13 cellular contexts compared by ENCODE assay signal in genomic region chr21:37461494-37461893, GRCh38.
DNase-seq lines count a peak whose midpoint lies in the region; ATAC-seq and TF ChIP-seq lines count a peak whose summit lies in the region.
"Had no signal": no experiment of that assay in that cellular context is flagged by ENCODE, and none has a peak within 500 bp of the region (broad histone marks: within the 10 kb centered on the region; RNA-seq: fewer than 3 reads in every experiment).

No MANE protein-coding gene starts in this region.

- H3K4me3 ChIP-seq in AG10803 (ENCODE audit: low read length) (no peak overlapping the region), fibroblast of the aortic adventitia (ENCODE audit: low read depth, low read length) (no peak overlapping the region)

- H3K4me3 Mint-ChIP-seq in T-cell: peak overlapping the region; percentile 25 to 46 (median 35)
- H3K4me3 Mint-ChIP-seq: CD14-positive monocyte had no signal

- peaks cover 84 to 88% (median 87%) of the 10 kb centered on the region in 3 donors for H3K4me1 Mint-ChIP-seq in T-cell

- CTCF ChIA-PET in T-cell (lab: Charles Lee): no interaction called here

- peak overlapping the region; percentile 80 to 85 for H3K27ac Mint-ChIP-seq in T-cell

- H3K9me3 Mint-ChIP-seq in T-cell: no peaks in the 10 kb centered on the region
- H3K9me3 Mint-ChIP-seq: CD14-positive monocyte had no signal

- peaks cover 6% of the 10 kb centered on the region for H3K36me3 Mint-ChIP-seq in T-cell

- DNase-seq in AG10803 (ENCODE audit: low read depth) (peak; percentile 58), T-cell (peak in 8 of 34 experiments; percentile 6 to 39 (median 20)), fibroblast of the aortic adventitia (ENCODE audit: low read depth) (peak; percentile 33), substantia nigra (lab: John Stamatoyannopoulos, UW) (no peak), OCI-M2 (lab: John Stamatoyannopoulos, UW; ENCODE audit: unreplicated experiment) (no peak), NCI-H774 (lab: John Stamatoyannopoulos, UW) (no peak)
- DNase-seq: effector memory CD4-positive, alpha-beta T cell; NCI-H82; stimulated activated naive CD4-positive, alpha-beta T cell treated with Interleukin-2 at 50 U/mL for 16 hours; SW 1271 had no signal

- ATAC-seq in GM18861 (IDR thresholded peaks at IDR 0.05; ENCODE audit: unreplicated experiment) (peak; percentile 42), T-cell (replicated peaks in 1 of 4) (peak; percentile 43 to 80 (median 61)), HG03571 (IDR thresholded peaks at IDR 0.05; ENCODE audit: unreplicated experiment) (no peak)

- no peak overlapping the region for H3K27ac ChIP-seq in substantia nigra (ENCODE audit: low read depth, low read length, poor library complexity, severe bottlenecking)

- POLR2A ChIA-PET in T-cell (lab: Charles Lee): no interaction called here

- TF ChIP-seq CTCF in AG10803 (conservative IDR thresholded peaks at IDR 0.05; ENCODE audit: low read length) (no peak), fibroblast of the aortic adventitia (IDR thresholded peaks at IDR 0.05; ENCODE audit: insufficient read depth, low read length) (no peak)

- H3K27me3 Mint-ChIP-seq in T-cell: no peaks in the 10 kb centered on the region

Comparison
In these comparisons a context has a peak if more than half of its experiments do, and no peak if none do; other contexts are left out.
1. DNase-seq: peak in AG10803 (single experiment) and fibroblast of the aortic adventitia (single experiment); none in substantia nigra (0 of 49), OCI-M2 (single experiment) and NCI-H774 (single experiment).